Comparison of ENCODE assay signal across 16 cellular contexts in genomic region chr5:80231693-80232092, GRCh38. TPM values are rescaled to one million over a fixed set of nuclear protein-coding genes. Genes with fewer than 3 reads are reported as not detected.
DNase-seq lines count a peak whose midpoint lies in the region; ATAC-seq, FAIRE-seq and TF ChIP-seq lines count a peak whose summit lies in the region.
"Had no signal": no experiment of that assay in that cellular context is flagged by ENCODE, and none has a peak within 500 bp of the region (broad histone marks: within the 10 kb centered on the region; RNA-seq: fewer than 3 reads in every experiment).

No MANE protein-coding gene starts in this region.

- FAIRE-seq in A549 (lab: Jason Lieb, UNC) (no peak), astrocyte (lab: Jason Lieb, UNC) (no peak)
- FAIRE-seq: kidney had no signal

- H3K4ac ChIP-seq in mesenchymal stem cell (ENCODE audit: low read depth in 1 of 2, low read length in 2 of 2) = no peak overlapping the region

- H3K4me1 Mint-ChIP-seq in astrocyte (ENCODE audit: low read depth, unreplicated experiment) = no peaks in the 10 kb centered on the region

- POLR2A ChIA-PET in A549 (lab: Yijun Ruan, JAX) = no interaction called here

- H2AK5ac ChIP-seq in mesenchymal stem cell (ENCODE audit: low read length, severe bottlenecking) = no peak overlapping the region

- H3K36me3 Mint-ChIP-seq in astrocyte (ENCODE audit: low read depth, unreplicated experiment) = peaks cover 3% of the 10 kb centered on the region

- peak overlapping the region in 1 of 2 experiments; percentile 28 for H3K18ac ChIP-seq in mesenchymal stem cell (ENCODE audit: low read depth in 1 of 2, low read length in 2 of 2)

- H3K4me1 ChIP-seq in A549 = peaks cover 35% of the 10 kb centered on the region
- peaks cover 9% of the 10 kb centered on the region for H3K4me1 ChIP-seq in GM23248 (ENCODE audit: insufficient read depth)
- H3K4me1 ChIP-seq in astrocyte (ENCODE audit: insufficient read depth, low read length) = peaks cover 17% of the 10 kb centered on the region
- peaks cover 2% of the 10 kb centered on the region for H3K4me1 ChIP-seq in mesenchymal stem cell (ENCODE audit: control insufficient read depth, insufficient read depth, low read depth, low read length)

- H4K20me1 ChIP-seq in GM23248 (ENCODE audit: insufficient read depth) (no peaks in the 10 kb centered on the region), astrocyte (ENCODE audit: insufficient read depth, low read length) (no peaks in the 10 kb centered on the region)

- no peak for TF ChIP-seq POLR2A in A549 (IDR thresholded peaks at IDR 0.05; ENCODE audit: low read length)

- H3K9me2 ChIP-seq in GM23248 (ENCODE audit: insufficient read depth) = no peaks in the 10 kb centered on the region

- CTCF ChIA-PET in A549 (lab: Yijun Ruan, JAX) = interaction anchor here (0.9 kb wide), 1 partner anchor 131 kb away, joined by 3 read pairs; no protein-coding TSS in a partner anchor

- TF ChIP-seq RAD21 in A549 (conservative IDR thresholded peaks at IDR 0.05 in 1 of 2, IDR thresholded peaks at IDR 0.05 in 1 of 2) = no peak

- H3K36me3 ChIP-seq in GM23248 (ENCODE audit: low read depth) (no peaks in the 10 kb centered on the region), astrocyte (ENCODE audit: insufficient read depth, low read length) (no peaks in the 10 kb centered on the region), mesenchymal stem cell (ENCODE audit: control insufficient read depth in 1 of 2, insufficient read depth in 2 of 2, low read depth in 1 of 2, low read length in 2 of 2) (no peaks in the 10 kb centered on the region)
- H3K36me3 ChIP-seq: breast epithelium had no signal

- no peak overlapping the region for H4K8ac ChIP-seq in mesenchymal stem cell (ENCODE audit: low read length)

- H2AFZ ChIP-seq in GM23248 = no peak overlapping the region
- H2AFZ ChIP-seq in astrocyte (ENCODE audit: low read depth, low read length) = no peak overlapping the region
- no peak overlapping the region for H2AFZ ChIP-seq in mesenchymal stem cell (ENCODE audit: low read depth, low read length)

- no peaks in the 10 kb centered on the region for H3K27me3 ChIP-seq in GM23248 (replicated peaks; ENCODE audit: insufficient read depth)
- no peaks in the 10 kb centered on the region for H3K27me3 ChIP-seq in astrocyte (ENCODE audit: insufficient read depth, low read length)
- H3K27me3 ChIP-seq in mesenchymal stem cell (ENCODE audit: control insufficient read depth in 1 of 2, insufficient read depth in 1 of 2, low read length in 2 of 2) = no peaks in the 10 kb centered on the region
- H3K27me3 ChIP-seq: breast epithelium had no signal

- H3K27ac ChIP-seq in A549 (peak overlapping the region in 1 of 2 experiments; percentile 57; a peak in 3 of 6 replicates), GM23248 (peak overlapping the region; percentile 63), astrocyte (ENCODE audit: low read depth, low read length) (peak overlapping the region; percentile 79), mesenchymal stem cell (ENCODE audit: low read length, poor library complexity, severe bottlenecking) (no peak overlapping the region)
- H3K27ac ChIP-seq: breast epithelium had no signal

- H3K79me2 ChIP-seq in GM23248 (ENCODE audit: insufficient read depth) = peaks cover 38% of the 10 kb centered on the region
- peaks cover 55% of the 10 kb centered on the region for H3K79me2 ChIP-seq in astrocyte (ENCODE audit: insufficient read depth, low read length)

- no peak overlapping the region for H2BK5ac ChIP-seq in mesenchymal stem cell (ENCODE audit: low read depth, low read length, poor library complexity, severe bottlenecking)

- H3F3A ChIP-seq in GM23248 (ENCODE audit: insufficient read depth) = peaks cover 11% of the 10 kb centered on the region; the same call in 1 of the 2 replicates

- H3K9ac ChIP-seq in GM23248 (no peak overlapping the region; the same call in 1 of the 2 replicates), astrocyte (ENCODE audit: low read length) (peak overlapping the region; percentile 54), mesenchymal stem cell (ENCODE audit: low read length) (peak overlapping the region; percentile 21)

- H3K14ac ChIP-seq in mesenchymal stem cell (ENCODE audit: low read length in 2 of 2) = no peak overlapping the region

- H2BK15ac ChIP-seq in mesenchymal stem cell (ENCODE audit: low read depth, poor library complexity, severe bottlenecking) = no peak overlapping the region

- DNase-seq in A549 (ENCODE audit: low read depth in 1 of 2, low spot score in 1 of 2) = no peak
- DNase-seq in GM23248 = no peak
- no peak for DNase-seq in astrocyte (ENCODE audit: low read depth)
- DNase-seq in mesenchymal stem cell = no peak
- no peak for DNase-seq in NCI-H128 (lab: John Stamatoyannopoulos, UW; ENCODE audit: unreplicated experiment)
- DNase-seq: activated gamma-delta T cell, COR-L47, kidney, NCI-H1694 treated with DMSO at 0.1 percent for 48 hours, retina had no signal

- H3K4me2 ChIP-seq in A549 (peak overlapping the region; percentile 68; the same call in 1 of the 3 replicates), GM23248 (ENCODE audit: unreplicated experiment) (no peak overlapping the region), astrocyte (ENCODE audit: low read length) (peak overlapping the region; percentile 16), mesenchymal stem cell (ENCODE audit: low read length, poor library complexity, severe bottlenecking) (no peak overlapping the region)

- H3K4me3 Mint-ChIP-seq in astrocyte (ENCODE audit: unreplicated experiment) = no peak overlapping the region
- H3K4me3 Mint-ChIP-seq: memory B cell, neural crest cell had no signal

- 73% methylated on average over 1 of the region's 1 CpG for WGBS in A549 (ENCODE audit: missing lambda C conversion rate)
- WGBS in GM23248 (ENCODE audit: low coverage in 1 of 2, low lambda C conversion rate in 2 of 2, missing lambda C conversion rate in 2 of 2), 2 experiments = 88 to 91% methylated on average over 1 of the region's 1 CpG
- WGBS in mesenchymal stem cell = 86% methylated on average over 1 of the region's 1 CpG

- H3K27me3 Mint-ChIP-seq in astrocyte (ENCODE audit: low read depth, unreplicated experiment) = no peaks in the 10 kb centered on the region
- H3K27me3 Mint-ChIP-seq: memory B cell had no signal

- H2BK120ac ChIP-seq in mesenchymal stem cell (ENCODE audit: low read depth, low read length) = no peak overlapping the region

- no peak overlapping the region for H4K91ac ChIP-seq in mesenchymal stem cell (ENCODE audit: low read length)

- H2BK12ac ChIP-seq in mesenchymal stem cell (ENCODE audit: low read length in 2 of 2) = no peak overlapping the region

- ATAC-seq in A549 (no peak), HG03139 (IDR thresholded peaks at IDR 0.05; ENCODE audit: unreplicated experiment) (no peak), HG03521 (IDR thresholded peaks at IDR 0.05; ENCODE audit: unreplicated experiment) (no peak), GM19324 (IDR thresholded peaks at IDR 0.05; ENCODE audit: low FRiP score, unreplicated experiment) (no peak)

- H3K79me1 ChIP-seq in mesenchymal stem cell (replicated peaks; ENCODE audit: low read length, poor library complexity, severe bottlenecking) = peaks cover 9% of the 10 kb centered on the region

- H3K27ac Mint-ChIP-seq in astrocyte (ENCODE audit: unreplicated experiment) = no peak overlapping the region
- H3K27ac Mint-ChIP-seq: memory B cell had no signal

- H3K9me3 Mint-ChIP-seq in astrocyte (ENCODE audit: unreplicated experiment) = no peaks in the 10 kb centered on the region
- H3K9me3 Mint-ChIP-seq: memory B cell, neural crest cell had no signal

- no peak overlapping the region for H3K23ac ChIP-seq in mesenchymal stem cell (ENCODE audit: low read length in 2 of 2)

- no peak for TF ChIP-seq EP300 in A549 (IDR thresholded peaks at IDR 0.05)

- H3K4me3 ChIP-seq in A549 = no peak overlapping the region
- H3K4me3 ChIP-seq in GM23248 = no peak overlapping the region
- no peak overlapping the region for H3K4me3 ChIP-seq in astrocyte (ENCODE audit: insufficient read depth, low read depth, low read length)
- no peak overlapping the region for H3K4me3 ChIP-seq in mesenchymal stem cell (ENCODE audit: insufficient read depth in 1 of 2, low read depth in 1 of 2, low read length in 2 of 2)
- H3K4me3 ChIP-seq: breast epithelium had no signal

- TF ChIP-seq CTCF in A549 (IDR thresholded peaks at IDR 0.05) (no peak), astrocyte (IDR thresholded peaks at IDR 0.05; ENCODE audit: insufficient read depth, low read depth, low read length) (no peak)

- H3K9me3 ChIP-seq in A549 (no peaks in the 10 kb centered on the region), GM23248 (ENCODE audit: low read depth) (no peaks in the 10 kb centered on the region), astrocyte (ENCODE audit: insufficient read depth, low read depth, low read length) (no peaks in the 10 kb centered on the region), mesenchymal stem cell (ENCODE audit: control insufficient read depth, low read length) (no peaks in the 10 kb centered on the region)
- H3K9me3 ChIP-seq: breast epithelium had no signal

- in situ Hi-C loops in GM23248 (cut with MboI) = no loop called here

TF ChIP-seq in A549, 52 proteins besides CTCF, POLR2A, EP300 and RAD21:
- TF ChIP-seq MYC (IDR thresholded peaks at IDR 0.05; ENCODE audit: borderline replicate concordance, low read length) (no peak), SREBF2 (IDR thresholded peaks at IDR 0.05) (no peak), RNF2 (IDR thresholded peaks at IDR 0.05; ENCODE audit: borderline replicate concordance, low read depth) (no peak), HOXB13 (CRISPR knock-in tag; IDR thresholded peaks at IDR 0.05; ENCODE audit: low read depth) (no peak), TP53 (CRISPR knock-in tag; IDR thresholded peaks at IDR 0.05) (no peak), ZSCAN20 (CRISPR knock-in tag; IDR thresholded peaks at IDR 0.05) (no peak), TFCP2L1 (CRISPR knock-in tag; IDR thresholded peaks at IDR 0.05) (no peak), HEYL (CRISPR knock-in tag; IDR thresholded peaks at IDR 0.05) (no peak), E2F6 (IDR thresholded peaks at IDR 0.05; ENCODE audit: borderline replicate concordance, low read depth) (no peak)

RNA-seq across cellular contexts. Expression of gene SERINC5, which starts 24.2 kb away (rescaled TPM):
- 13.4 and 16.9 TPM in 2 replicates for polyA plus RNA-seq in A549 (2011; rRNA removed)
- 1.9 and 2.4 TPM in 2 replicates for polyA plus RNA-seq in A549 (2012; cell fraction: cytosol; rRNA removed)
- 1.7 and 2.2 TPM in 2 replicates for polyA plus RNA-seq in A549 (2012; cell fraction: nucleus; rRNA removed)
- polyA plus RNA-seq in A549 (2017; fragmentation: RNase III; extraction: RNeasy Plus Mini Kit Qiagen cat#74134 plus additional on column Dnase treatment) = 5.4 to 7.0 TPM (median 6.7 TPM) in 3 replicates
- 23.8 and 28.3 TPM in 2 replicates for polyA minus RNA-seq in A549 (2011; rRNA and poly(A)+ RNA removed)
- total RNA-seq in GM23248 (2014; rRNA removed; shearing (Covaris generic)) = 11.7 and 11.8 TPM in 2 replicates
- 5.4 TPM in 2 replicates for polyA plus RNA-seq in GM23248 (2016; fragmentation: Nextera tagmentation; extraction: Ambion mirVana)
- total RNA-seq in astrocyte = 57.3 and 60.3 TPM in 2 replicates
- 6.8 TPM for polyA plus RNA-seq in mesenchymal stem cell (2013, experiment 1 of 2)
- 7.0 TPM for polyA plus RNA-seq in mesenchymal stem cell (2013, experiment 2 of 2)

Comparison
In these comparisons a context has a peak if more than half of its experiments do, and no peak if none do; other contexts are left out.
1. H3K4me2 ChIP-seq: peak in A549 (single experiment) and astrocyte (single experiment); none in GM23248 (single experiment) and mesenchymal stem cell (single experiment).